ENCODE assay signal across 13 cellular contexts in the genomic region with DNA sequence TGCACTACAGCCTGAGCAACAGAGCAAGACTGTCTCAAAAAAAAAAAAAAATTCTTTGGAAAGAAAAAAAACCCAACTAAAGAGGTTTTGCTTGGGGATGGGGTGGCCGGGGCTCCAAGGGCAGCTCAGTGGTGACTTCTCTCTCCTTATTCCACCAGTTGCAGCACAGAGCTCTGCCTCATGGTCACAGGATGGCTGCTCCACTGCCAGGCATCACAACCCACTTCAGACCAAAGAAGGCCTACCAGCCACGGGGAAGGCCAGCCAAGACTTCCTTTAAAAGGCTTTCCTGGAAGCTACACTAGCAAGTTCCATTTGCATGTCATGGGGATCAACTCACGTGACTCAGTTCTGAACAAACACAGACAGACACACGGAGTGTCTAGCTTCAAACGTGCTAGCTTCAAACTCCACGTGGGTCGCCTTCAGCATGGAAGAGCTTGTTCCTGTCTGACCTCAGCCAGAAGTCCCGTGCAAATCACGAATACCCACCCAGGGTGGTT. TPM values are rescaled to one million over a fixed set of nuclear protein-coding genes. Genes with fewer than 3 reads are reported as not detected.
A peak's percentile ranks its signal among the peaks of the same experiment; 100 is the strongest.
DNase-seq lines count a peak whose midpoint lies in the region; TF ChIP-seq lines count a peak whose summit lies in the region.
"Had no signal": no experiment of that assay in that cellular context is flagged by ENCODE, and none has a peak within 500 bp of the region (broad histone marks: within the 10 kb centered on the region; RNA-seq: fewer than 3 reads in every experiment).

No MANE protein-coding gene starts in this region.

- intact Hi-C loops in activated T-helper 2 cell treated with anti-CD3 and anti-CD28 coated beads, Interferon-gamma antibody, Interleukin-2, Interleukin-4, amounts not matched to agents 10 μg/mL and 5 μg/mL and 100 μg/mL, durations not matched to agents 14 hours and 24 hours and 36 hours (cut with micrococcal nuclease): no loop called here

- H3K9me3 Mint-ChIP-seq in activated naive CD8-positive, alpha-beta T cell (ENCODE audit: low read depth): no peaks in the 10 kb centered on the region
- no peaks in the 10 kb centered on the region for H3K9me3 Mint-ChIP-seq in activated naive CD8-positive, alpha-beta T cell treated with anti-CD3 and anti-CD28 coated beads for 36 hours
- H3K9me3 Mint-ChIP-seq in HFFc6: no peaks in the 10 kb centered on the region
- no peaks in the 10 kb centered on the region for H3K9me3 Mint-ChIP-seq in activated T-helper 2 cell treated with anti-CD3 and anti-CD28 coated beads, Interferon-gamma antibody, Interleukin-2, Interleukin-4, amounts not matched to agents 10 μg/mL and 5 μg/mL and 100 μg/mL, durations not matched to agents 14 hours and 24 hours and 36 hours
- no peaks in the 10 kb centered on the region for H3K9me3 Mint-ChIP-seq in osteocyte (ENCODE audit: unreplicated experiment)

- H3K4me3 Mint-ChIP-seq in activated naive CD8-positive, alpha-beta T cell: no peak overlapping the region
- no peak overlapping the region for H3K4me3 Mint-ChIP-seq in activated naive CD8-positive, alpha-beta T cell treated with anti-CD3 and anti-CD28 coated beads for 36 hours
- H3K4me3 Mint-ChIP-seq in HFFc6 (no peak overlapping the region), osteocyte (ENCODE audit: unreplicated experiment) (no peak overlapping the region)
- H3K4me3 Mint-ChIP-seq in activated T-helper 2 cell treated with anti-CD3 and anti-CD28 coated beads, Interferon-gamma antibody, Interleukin-2, Interleukin-4, amounts not matched to agents 10 μg/mL and 5 μg/mL and 100 μg/mL, durations not matched to agents 14 hours and 24 hours and 36 hours (ENCODE audit: low read depth): no peak overlapping the region

- no peaks in the 10 kb centered on the region for H3K4me1 Mint-ChIP-seq in activated naive CD8-positive, alpha-beta T cell (ENCODE audit: low read depth)
- H3K4me1 Mint-ChIP-seq in activated naive CD8-positive, alpha-beta T cell treated with anti-CD3 and anti-CD28 coated beads for 36 hours: no peaks in the 10 kb centered on the region
- H3K4me1 Mint-ChIP-seq in HFFc6 (ENCODE audit: low read depth) (peaks cover 15% of the 10 kb centered on the region), osteocyte (ENCODE audit: unreplicated experiment) (no peaks in the 10 kb centered on the region)
- H3K4me1 Mint-ChIP-seq in activated T-helper 2 cell treated with anti-CD3 and anti-CD28 coated beads, Interferon-gamma antibody, Interleukin-2, Interleukin-4, amounts not matched to agents 10 μg/mL and 5 μg/mL and 100 μg/mL, durations not matched to agents 14 hours and 24 hours and 36 hours (ENCODE audit: low read depth): no peaks in the 10 kb centered on the region

- TF ChIP-seq CTCF in HFFc6 (IDR thresholded peaks at IDR 0.05) (no peak), osteocyte (IDR thresholded peaks at IDR 0.05) (no peak)

- no peak for DNase-seq in activated naive CD8-positive, alpha-beta T cell treated with anti-CD3 and anti-CD28 coated beads for 36 hours
- DNase-seq in HFFc6 (no peak), osteocyte (ENCODE audit: extremely low spot score, unreplicated experiment) (no peak), NCI-H1048 (lab: John Stamatoyannopoulos, UW) (no peak), NCI-H2227 treated with DMSO at 0.1 percent for 48 hours (lab: John Stamatoyannopoulos, UW) (no peak), mesenteric fat pad (ENCODE audit: low spot score) (no peak)
- no peak for DNase-seq in activated T-helper 2 cell treated with anti-CD3 and anti-CD28 coated beads, Interferon-gamma antibody, Interleukin-2, Interleukin-4, amounts not matched to agents 10 μg/mL and 5 μg/mL and 100 μg/mL, durations not matched to agents 14 hours and 24 hours and 36 hours (ENCODE audit: low spot score)
- DNase-seq: KBM-7, NCI-H226, NCI-H524, SHP77 treated with DMSO at 0.1 percent for 48 hours had no signal

- H3K27me3 Mint-ChIP-seq in activated naive CD8-positive, alpha-beta T cell: no peaks in the 10 kb centered on the region
- H3K27me3 Mint-ChIP-seq in activated naive CD8-positive, alpha-beta T cell treated with anti-CD3 and anti-CD28 coated beads for 36 hours: no peaks in the 10 kb centered on the region
- H3K27me3 Mint-ChIP-seq in HFFc6 (ENCODE audit: insufficient read depth): no peaks in the 10 kb centered on the region; the same call in 1 of the 2 replicates
- no peaks in the 10 kb centered on the region for H3K27me3 Mint-ChIP-seq in activated T-helper 2 cell treated with anti-CD3 and anti-CD28 coated beads, Interferon-gamma antibody, Interleukin-2, Interleukin-4, amounts not matched to agents 10 μg/mL and 5 μg/mL and 100 μg/mL, durations not matched to agents 14 hours and 24 hours and 36 hours (ENCODE audit: low read depth)
- H3K27me3 Mint-ChIP-seq in osteocyte (ENCODE audit: unreplicated experiment): no peaks in the 10 kb centered on the region

- H3K27ac Mint-ChIP-seq in activated naive CD8-positive, alpha-beta T cell: peak overlapping the region; percentile 82
- H3K27ac Mint-ChIP-seq in activated naive CD8-positive, alpha-beta T cell treated with anti-CD3 and anti-CD28 coated beads for 36 hours: no peak overlapping the region
- H3K27ac Mint-ChIP-seq in HFFc6 (peak overlapping the region; percentile 55), osteocyte (ENCODE audit: unreplicated experiment) (peak overlapping the region; percentile 31)
- H3K27ac Mint-ChIP-seq in activated T-helper 2 cell treated with anti-CD3 and anti-CD28 coated beads, Interferon-gamma antibody, Interleukin-2, Interleukin-4, amounts not matched to agents 10 μg/mL and 5 μg/mL and 100 μg/mL, durations not matched to agents 14 hours and 24 hours and 36 hours: peak overlapping the region; percentile 33

- H3K36me3 Mint-ChIP-seq in activated naive CD8-positive, alpha-beta T cell: peaks cover 7% of the 10 kb centered on the region
- H3K36me3 Mint-ChIP-seq in activated naive CD8-positive, alpha-beta T cell treated with anti-CD3 and anti-CD28 coated beads for 36 hours: peaks cover 17% of the 10 kb centered on the region
- peaks cover 11% of the 10 kb centered on the region for H3K36me3 Mint-ChIP-seq in HFFc6 (ENCODE audit: low read depth)
- H3K36me3 Mint-ChIP-seq in activated T-helper 2 cell treated with anti-CD3 and anti-CD28 coated beads, Interferon-gamma antibody, Interleukin-2, Interleukin-4, amounts not matched to agents 10 μg/mL and 5 μg/mL and 100 μg/mL, durations not matched to agents 14 hours and 24 hours and 36 hours (ENCODE audit: low read depth): peaks cover 39% of the 10 kb centered on the region
- peaks cover 13% of the 10 kb centered on the region for H3K36me3 Mint-ChIP-seq in osteocyte (ENCODE audit: unreplicated experiment)

RNA-seq across cellular contexts. Expression of a gene that starts 13.2 kb away (rescaled TPM):
- total RNA-seq in activated naive CD8-positive, alpha-beta T cell treated with anti-CD3 and anti-CD28 coated beads for 36 hours: 100 to 1,000 TPM; 287 to 293 TPM
- 100 to 1,000 TPM; 261 to 303 (median 279) TPM for total RNA-seq in HFFc6 (2021; fragmentation: NEBNext Ultra II Directional; extraction: Animal tissue kit (Norgen Biotek cat#: 25700))
- total RNA-seq in activated T-helper 2 cell treated with anti-CD3 and anti-CD28 coated beads, Interferon-gamma antibody, Interleukin-2, Interleukin-4, amounts not matched to agents 10 μg/mL and 5 μg/mL and 100 μg/mL, durations not matched to agents 14 hours and 24 hours and 36 hours: 303 and 306 TPM in 2 replicates
- total RNA-seq in osteocyte (209 and 217 TPM in 2 replicates), mesenteric fat pad (189 TPM)

RNA-seq across cellular contexts. Expression of a gene that starts 21.4 kb away (rescaled TPM):
- total RNA-seq in activated naive CD8-positive, alpha-beta T cell treated with anti-CD3 and anti-CD28 coated beads for 36 hours: 10 to 100 TPM; 57.8 to 64.0 TPM
- total RNA-seq in HFFc6 (2021; fragmentation: NEBNext Ultra II Directional; extraction: Animal tissue kit (Norgen Biotek cat#: 25700)): 1 to 10 TPM; 4.5 to 9.9 (median 5.4) TPM
- total RNA-seq in activated T-helper 2 cell treated with anti-CD3 and anti-CD28 coated beads, Interferon-gamma antibody, Interleukin-2, Interleukin-4, amounts not matched to agents 10 μg/mL and 5 μg/mL and 100 μg/mL, durations not matched to agents 14 hours and 24 hours and 36 hours: 41.8 and 46.5 TPM in 2 replicates
- 11.8 and 15.7 TPM in 2 replicates for total RNA-seq in osteocyte
- 17.7 TPM for total RNA-seq in mesenteric fat pad

RNA-seq across cellular contexts. Expression of a gene that starts 26.7 kb away (rescaled TPM):
- 100 to 1,000 TPM; 214 to 227 TPM for total RNA-seq in activated naive CD8-positive, alpha-beta T cell treated with anti-CD3 and anti-CD28 coated beads for 36 hours
- total RNA-seq in HFFc6 (2021; fragmentation: NEBNext Ultra II Directional; extraction: Animal tissue kit (Norgen Biotek cat#: 25700)): 10 to 100 TPM; 36.4 to 42.2 (median 41.0) TPM
- 160 and 162 TPM in 2 replicates for total RNA-seq in activated T-helper 2 cell treated with anti-CD3 and anti-CD28 coated beads, Interferon-gamma antibody, Interleukin-2, Interleukin-4, amounts not matched to agents 10 μg/mL and 5 μg/mL and 100 μg/mL, durations not matched to agents 14 hours and 24 hours and 36 hours
- 34.4 and 40.9 TPM in 2 replicates for total RNA-seq in osteocyte
- 52.1 TPM for total RNA-seq in mesenteric fat pad

RNA-seq across cellular contexts. Expression of a gene that starts 30.4 kb away (rescaled TPM):
- 1 to 10 TPM; 8.5 to 9.8 TPM for total RNA-seq in activated naive CD8-positive, alpha-beta T cell treated with anti-CD3 and anti-CD28 coated beads for 36 hours
- total RNA-seq in HFFc6 (2021; fragmentation: NEBNext Ultra II Directional; extraction: Animal tissue kit (Norgen Biotek cat#: 25700)): under 1 TPM in 2 of 6 experiments, not detected in 4; 0.09 to 0.15 TPM
- total RNA-seq in activated T-helper 2 cell treated with anti-CD3 and anti-CD28 coated beads, Interferon-gamma antibody, Interleukin-2, Interleukin-4, amounts not matched to agents 10 μg/mL and 5 μg/mL and 100 μg/mL, durations not matched to agents 14 hours and 24 hours and 36 hours: 7.7 and 8.0 TPM in 2 replicates
- total RNA-seq in osteocyte (0.18 and 0.21 TPM in 2 replicates), mesenteric fat pad (0.42 TPM)
- total RNA-seq: RPMI7951 had no signal

RNA-seq across cellular contexts. Expression of a gene that starts 46.8 kb away (rescaled TPM):
- total RNA-seq in activated naive CD8-positive, alpha-beta T cell treated with anti-CD3 and anti-CD28 coated beads for 36 hours: 10 to 100 TPM; 46.8 to 47.0 TPM
- 10 to 100 TPM; 16.9 to 26.2 (median 21.1) TPM for total RNA-seq in HFFc6 (2021; fragmentation: NEBNext Ultra II Directional; extraction: Animal tissue kit (Norgen Biotek cat#: 25700))
- 56.1 and 56.2 TPM in 2 replicates for total RNA-seq in activated T-helper 2 cell treated with anti-CD3 and anti-CD28 coated beads, Interferon-gamma antibody, Interleukin-2, Interleukin-4, amounts not matched to agents 10 μg/mL and 5 μg/mL and 100 μg/mL, durations not matched to agents 14 hours and 24 hours and 36 hours
- 35.9 and 38.7 TPM in 2 replicates for total RNA-seq in osteocyte
- total RNA-seq in mesenteric fat pad: 29.3 TPM
